15 cellular contexts compared by ENCODE assay signal in genomic region chr2:54468643-54469042, GRCh38. TPM values are rescaled to one million over a fixed set of nuclear protein-coding genes. Genes with fewer than 3 reads are reported as not detected.
DNase-seq lines count a peak whose midpoint lies in the region; ATAC-seq and TF ChIP-seq lines count a peak whose summit lies in the region.
"Had no signal": no experiment of that assay in that cellular context is flagged by ENCODE, and none has a peak within 500 bp of the region (broad histone marks: within the 10 kb centered on the region; RNA-seq: fewer than 3 reads in every experiment).

No MANE protein-coding gene starts in this region.

- H3K9me3 ChIP-seq in BLaER1 treated with 17β-estradiol and CSF1 and Interleukin-3, amounts not matched to agents 10 nM and 100 nM (replicated peaks in 1 of 11) = no peaks in the 10 kb centered on the region
- H3K9me3 ChIP-seq in SK-N-MC (ENCODE audit: low read depth, low read length) (no peaks in the 10 kb centered on the region), stomach smooth muscle (ENCODE audit: control insufficient read depth in 2 of 2, low read length in 2 of 2) (no peaks in the 10 kb centered on the region), mucosa of descending colon (no peaks in the 10 kb centered on the region)

- H3K27ac ChIP-seq in BLaER1 treated with 17β-estradiol and CSF1 and Interleukin-3, amounts not matched to agents 10 nM and 100 nM = no peak overlapping the region
- H3K27ac ChIP-seq in SK-N-MC (peak overlapping the region; percentile 52; the same call in 1 of the 2 replicates), stomach smooth muscle (ENCODE audit: low read length) (peak overlapping the region; percentile 41)
- H3K27ac ChIP-seq: KMS-11, neural progenitor cell had no signal

- TF ChIP-seq CTCF in foreskin fibroblast (IDR thresholded peaks at IDR 0.05; ENCODE audit: low read depth, low read length) (no peak), mucosa of descending colon (IDR thresholded peaks at IDR 0.05) (no peak)

- intact Hi-C loops in mucosa of descending colon (cut with DNase I, micrococcal nuclease) = no loop called here

- no peak overlapping the region for H3K4me3 ChIP-seq in BLaER1 treated with 17β-estradiol and CSF1 and Interleukin-3, amounts not matched to agents 10 nM and 100 nM
- H3K4me3 ChIP-seq in SK-N-MC (no peak overlapping the region), foreskin fibroblast (ENCODE audit: low read depth in 1 of 2, low read length in 2 of 2) (no peak overlapping the region), stomach smooth muscle (ENCODE audit: low read length in 2 of 2) (no peak overlapping the region), mucosa of descending colon (no peak overlapping the region)
- H3K4me3 ChIP-seq: lung, neural progenitor cell had no signal

- no peaks in the 10 kb centered on the region for H4K20me1 ChIP-seq in BLaER1 treated with 17β-estradiol and CSF1 and Interleukin-3, amounts not matched to agents 10 nM and 100 nM

- peak overlapping the region in 6 of 11 experiments; percentile 32 to 66 (median 41); a peak in 3 of 22 replicates for H3K4me2 ChIP-seq in BLaER1 treated with 17β-estradiol and CSF1 and Interleukin-3, amounts not matched to agents 10 nM and 100 nM
- H3K4me2 ChIP-seq: KMS-11, neural progenitor cell had no signal

- no peaks in the 10 kb centered on the region for H3K36me3 ChIP-seq in BLaER1 treated with 17β-estradiol and CSF1 and Interleukin-3, amounts not matched to agents 10 nM and 100 nM
- no peaks in the 10 kb centered on the region for H3K36me3 ChIP-seq in SK-N-MC (ENCODE audit: insufficient read depth, low read length)
- no peaks in the 10 kb centered on the region for H3K36me3 ChIP-seq in stomach smooth muscle (ENCODE audit: control insufficient read depth in 2 of 2, insufficient read depth in 2 of 2, low read length in 2 of 2)
- no peaks in the 10 kb centered on the region for H3K36me3 ChIP-seq in mucosa of descending colon (ENCODE audit: low read depth)
- H3K36me3 ChIP-seq: neural progenitor cell had no signal

- no peak for ATAC-seq in mucosa of descending colon
- ATAC-seq in GM21423 (IDR thresholded peaks at IDR 0.05; ENCODE audit: unreplicated experiment) = no peak

- H3K27me3 ChIP-seq in BLaER1 treated with 17β-estradiol and CSF1 and Interleukin-3, amounts not matched to agents 10 nM and 100 nM = no peaks in the 10 kb centered on the region
- no peaks in the 10 kb centered on the region for H3K27me3 ChIP-seq in stomach smooth muscle (ENCODE audit: control insufficient read depth in 1 of 2, insufficient read depth in 2 of 2, low read length in 2 of 2)
- H3K27me3 ChIP-seq: neural progenitor cell had no signal

- H3K9ac ChIP-seq in BLaER1 treated with 17β-estradiol and CSF1 and Interleukin-3, amounts not matched to agents 10 nM and 100 nM = no peak overlapping the region
- H3K9ac ChIP-seq in SK-N-MC (ENCODE audit: insufficient read length) = no peak overlapping the region
- no peak overlapping the region for H3K9ac ChIP-seq in stomach smooth muscle (ENCODE audit: low read length in 2 of 2)
- H3K9ac ChIP-seq: KMS-11, neural progenitor cell had no signal

- peaks cover 0 to 24% (median 10%) of the 10 kb centered on the region in 10 experiments; a peak in 15 of 20 replicates for H3K4me1 ChIP-seq in BLaER1 treated with 17β-estradiol and CSF1 and Interleukin-3, amounts not matched to agents 10 nM and 100 nM
- H3K4me1 ChIP-seq in stomach smooth muscle (ENCODE audit: control insufficient read depth, insufficient read depth, low read length) = peaks cover 48% of the 10 kb centered on the region
- H3K4me1 ChIP-seq in mucosa of descending colon (ENCODE audit: low read depth) = no peaks in the 10 kb centered on the region

- DNase-seq in SK-N-MC (ENCODE audit: low read depth, low spot score) (no peak), foreskin fibroblast (peak; percentile 59 to 84), NCI-H2081 treated with DMSO at 0.1 percent for 48 hours (lab: John Stamatoyannopoulos, UW) (no peak), mucosa of descending colon (no peak), NCI-H2107 (lab: John Stamatoyannopoulos, UW) (no peak)
- DNase-seq: activated CD4-positive, alpha-beta memory T cell treated with anti-CD3 and anti-CD28 coated beads, Interleukin-2, amount 10 ng/mL, durations not matched to agents 7 days and 5 days; CD4-positive, CD25-positive, alpha-beta regulatory T cell; NCI-H1436; NCI-H774 had no signal

RNA-seq across cellular contexts. Expression of gene SPTBN1, which starts 12.5 kb away (rescaled TPM):
- 100 to 1,000 TPM; 237 to 396 (median 392) TPM for total RNA-seq in mucosa of descending colon

Comparison
In these comparisons a context has a peak if more than half of its experiments do, and no peak if none do; other contexts are left out.
1. H3K27ac ChIP-seq: peak in SK-N-MC (single experiment) and stomach smooth muscle (single experiment); none in BLaER1 treated with 17β-estradiol and CSF1 and Interleukin-3, amounts not matched to agents 10 nM and 100 nM (0 of 11).
2. DNase-seq: peak in foreskin fibroblast (2 of 2); none in SK-N-MC (single experiment), NCI-H2081 treated with DMSO at 0.1 percent for 48 hours (single experiment), mucosa of descending colon (0 of 3) and NCI-H2107 (single experiment).